Comparison of ENCODE assay signal across 17 cellular contexts in genomic region chr7:26157520-26158105, GRCh38. TPM values are rescaled to one million over a fixed set of nuclear protein-coding genes. Genes with fewer than 3 reads are reported as not detected.
A peak's percentile ranks its signal among the peaks of the same experiment; 100 is the strongest.
DNase-seq lines count a peak whose midpoint lies in the region; ATAC-seq and TF ChIP-seq lines count a peak whose summit lies in the region.
"Had no signal": no experiment of that assay in that cellular context is flagged by ENCODE, and none has a peak within 500 bp of the region (broad histone marks: within the 10 kb centered on the region; RNA-seq: fewer than 3 reads in every experiment).

No MANE protein-coding gene starts in this region.

- intact Hi-C loops in activated CD4-positive, alpha-beta T cell treated with anti-CD3 and anti-CD28 coated beads for 36 hours (cut with DNase I, micrococcal nuclease), result no loop called here
- intact Hi-C loops in activated T-helper 2 cell treated with anti-CD3 and anti-CD28 coated beads, Interferon-gamma antibody, Interleukin-2, Interleukin-4, amounts not matched to agents 10 μg/mL and 5 μg/mL and 100 μg/mL, durations not matched to agents 14 hours and 24 hours and 36 hours (cut with micrococcal nuclease), result loop anchor here (2.0 kb wide), 1 partner anchor 61 kb away; no protein-coding TSS in a partner anchor
- intact Hi-C loops in esophagus squamous epithelium (cut with DNase I), result no loop called here

- peaks cover 42% of the 10 kb centered on the region for H3K4me1 ChIP-seq in mesenchymal stem cell (ENCODE audit: control insufficient read depth, insufficient read depth, low read depth, low read length)
- H3K4me1 ChIP-seq in esophagus squamous epithelium, result peaks cover 6 to 54% (median 29%) of the 10 kb centered on the region in 3 donors

- H3K4me2 ChIP-seq in mesenchymal stem cell (ENCODE audit: low read length, poor library complexity, severe bottlenecking), result no peak overlapping the region

- no peak overlapping the region for H4K91ac ChIP-seq in mesenchymal stem cell (ENCODE audit: low read length)

- H3K27me3 ChIP-seq in mesenchymal stem cell (ENCODE audit: control insufficient read depth in 1 of 2, insufficient read depth in 1 of 2, low read length in 2 of 2) (peaks cover 0 to 26% of the 10 kb centered on the region in 2 experiments), esophagus squamous epithelium (peaks cover 0 to 18% (median 0%) of the 10 kb centered on the region in 4 donors)

- peaks cover 5% of the 10 kb centered on the region for H3K79me1 ChIP-seq in mesenchymal stem cell (replicated peaks; ENCODE audit: low read length, poor library complexity, severe bottlenecking)

- H2AFZ ChIP-seq in mesenchymal stem cell (ENCODE audit: low read depth, low read length), result no peak overlapping the region

- CTCF ChIA-PET in activated CD4-positive, alpha-beta T cell treated with anti-CD3 and anti-CD28 coated beads for 36 hours (lab: Charles Lee), result interaction anchor here (0.5 to 4.6 kb wide), 6 partner anchors 10 to 76 kb away, joined by 3 to 21 read pairs (median 3); no protein-coding TSS in a partner anchor

- peak overlapping the region; percentile 99 for H3K27ac ChIP-seq in mesenchymal stem cell (ENCODE audit: low read length, poor library complexity, severe bottlenecking)
- H3K27ac ChIP-seq in esophagus squamous epithelium, result no peak overlapping the region
- H3K27ac ChIP-seq: WERI-Rb-1 had no signal

- peaks cover 83% of the 10 kb centered on the region for H3K4me1 Mint-ChIP-seq in activated CD4-positive, alpha-beta T cell treated with anti-CD3 and anti-CD28 coated beads for 36 hours
- peaks cover 81% of the 10 kb centered on the region for H3K4me1 Mint-ChIP-seq in activated T-helper 2 cell treated with anti-CD3 and anti-CD28 coated beads, Interferon-gamma antibody, Interleukin-2, Interleukin-4, amounts not matched to agents 10 μg/mL and 5 μg/mL and 100 μg/mL, durations not matched to agents 14 hours and 24 hours and 36 hours (ENCODE audit: low read depth)

- peak overlapping the region; percentile 98 for H2AK5ac ChIP-seq in mesenchymal stem cell (ENCODE audit: low read length, severe bottlenecking)

- peak overlapping the region; percentile 50 to 63 for H2BK12ac ChIP-seq in mesenchymal stem cell (ENCODE audit: low read length in 2 of 2)

- 91% methylated on average over 4 of the region's 4 CpGs for WGBS in mesenchymal stem cell
- 54 to 58% methylated on average over 4 of the region's 4 CpGs for WGBS in esophagus squamous epithelium, 2 donors

- H3K4me3 Mint-ChIP-seq in activated CD4-positive, alpha-beta T cell treated with anti-CD3 and anti-CD28 coated beads for 36 hours, result peak overlapping the region; percentile 27
- peak overlapping the region; percentile 20 for H3K4me3 Mint-ChIP-seq in activated T-helper 2 cell treated with anti-CD3 and anti-CD28 coated beads, Interferon-gamma antibody, Interleukin-2, Interleukin-4, amounts not matched to agents 10 μg/mL and 5 μg/mL and 100 μg/mL, durations not matched to agents 14 hours and 24 hours and 36 hours (ENCODE audit: low read depth)

- no peak overlapping the region for H3K4ac ChIP-seq in mesenchymal stem cell (ENCODE audit: low read depth in 1 of 2, low read length in 2 of 2)

- no peak for ATAC-seq in activated CD4-positive, alpha-beta T cell treated with anti-CD3 and anti-CD28 coated beads for 36 hours

- no peak overlapping the region for H3K18ac ChIP-seq in mesenchymal stem cell (ENCODE audit: low read depth in 1 of 2, low read length in 2 of 2)

- peak overlapping the region; percentile 61 for H2BK5ac ChIP-seq in mesenchymal stem cell (ENCODE audit: low read depth, low read length, poor library complexity, severe bottlenecking)

- H3K23ac ChIP-seq in mesenchymal stem cell (ENCODE audit: low read length in 2 of 2), result no peak overlapping the region

- H3K14ac ChIP-seq in mesenchymal stem cell (ENCODE audit: low read length in 2 of 2), result no peak overlapping the region

- H2BK120ac ChIP-seq in mesenchymal stem cell (ENCODE audit: low read depth, low read length), result no peak overlapping the region

- H3K9me3 ChIP-seq in mesenchymal stem cell (ENCODE audit: control insufficient read depth, low read length) (no peaks in the 10 kb centered on the region), esophagus squamous epithelium (no peaks in the 10 kb centered on the region)

- POLR2A ChIA-PET in activated CD4-positive, alpha-beta T cell treated with anti-CD3 and anti-CD28 coated beads for 36 hours (lab: Charles Lee), result interaction anchor here (0.6 to 3.4 kb wide), 5 partner anchors 9 to 39 kb away, joined by 3 to 32 read pairs (median 3); no protein-coding TSS in a partner anchor

- H3K4me3 ChIP-seq in mesenchymal stem cell (ENCODE audit: insufficient read depth in 1 of 2, low read depth in 1 of 2, low read length in 2 of 2), result no peak overlapping the region
- no peak overlapping the region for H3K4me3 ChIP-seq in esophagus squamous epithelium
- H3K4me3 ChIP-seq: lung, skin epidermis had no signal

- no peak overlapping the region for H4K8ac ChIP-seq in mesenchymal stem cell (ENCODE audit: low read length)

- no peak for TF ChIP-seq CTCF in esophagus squamous epithelium (IDR thresholded peaks at IDR 0.05)

- H3K36me3 ChIP-seq in mesenchymal stem cell (ENCODE audit: control insufficient read depth in 1 of 2, insufficient read depth in 2 of 2, low read depth in 1 of 2, low read length in 2 of 2) (no peaks in the 10 kb centered on the region), esophagus squamous epithelium (no peaks in the 10 kb centered on the region)
- H3K36me3 ChIP-seq: WERI-Rb-1 had no signal

- H3K27me3 Mint-ChIP-seq in activated CD4-positive, alpha-beta T cell treated with anti-CD3 and anti-CD28 coated beads for 36 hours, result no peaks in the 10 kb centered on the region
- no peaks in the 10 kb centered on the region for H3K27me3 Mint-ChIP-seq in activated T-helper 2 cell treated with anti-CD3 and anti-CD28 coated beads, Interferon-gamma antibody, Interleukin-2, Interleukin-4, amounts not matched to agents 10 μg/mL and 5 μg/mL and 100 μg/mL, durations not matched to agents 14 hours and 24 hours and 36 hours (ENCODE audit: low read depth)

- no peak overlapping the region for H2BK15ac ChIP-seq in mesenchymal stem cell (ENCODE audit: low read depth, poor library complexity, severe bottlenecking)

- no peaks in the 10 kb centered on the region for H3K9me3 Mint-ChIP-seq in activated CD4-positive, alpha-beta T cell treated with anti-CD3 and anti-CD28 coated beads for 36 hours (ENCODE audit: low read depth)
- H3K9me3 Mint-ChIP-seq in activated T-helper 2 cell treated with anti-CD3 and anti-CD28 coated beads, Interferon-gamma antibody, Interleukin-2, Interleukin-4, amounts not matched to agents 10 μg/mL and 5 μg/mL and 100 μg/mL, durations not matched to agents 14 hours and 24 hours and 36 hours, result no peaks in the 10 kb centered on the region

- no peak overlapping the region for H3K9ac ChIP-seq in mesenchymal stem cell (ENCODE audit: low read length)

- peak overlapping the region; percentile 96 for H3K27ac Mint-ChIP-seq in activated CD4-positive, alpha-beta T cell treated with anti-CD3 and anti-CD28 coated beads for 36 hours
- H3K27ac Mint-ChIP-seq in activated T-helper 2 cell treated with anti-CD3 and anti-CD28 coated beads, Interferon-gamma antibody, Interleukin-2, Interleukin-4, amounts not matched to agents 10 μg/mL and 5 μg/mL and 100 μg/mL, durations not matched to agents 14 hours and 24 hours and 36 hours, result peak overlapping the region; percentile 97

- no peak for TF ChIP-seq POLR2A in esophagus squamous epithelium (IDR thresholded peaks at IDR 0.05)

- peaks cover 23% of the 10 kb centered on the region for H3K36me3 Mint-ChIP-seq in activated CD4-positive, alpha-beta T cell treated with anti-CD3 and anti-CD28 coated beads for 36 hours (ENCODE audit: low read depth)
- peaks cover 56% of the 10 kb centered on the region for H3K36me3 Mint-ChIP-seq in activated T-helper 2 cell treated with anti-CD3 and anti-CD28 coated beads, Interferon-gamma antibody, Interleukin-2, Interleukin-4, amounts not matched to agents 10 μg/mL and 5 μg/mL and 100 μg/mL, durations not matched to agents 14 hours and 24 hours and 36 hours (ENCODE audit: low read depth)

- no peak for DNase-seq in activated CD4-positive, alpha-beta T cell treated with anti-CD3 and anti-CD28 coated beads for 36 hours
- no peak for DNase-seq in activated CD4-positive, alpha-beta T cell treated with anti-CD3 and anti-CD28 coated beads, Interleukin-2, amount 50 U/mL, for 48 hours
- DNase-seq in HT-29 (ENCODE audit: low spot score) (peak; percentile 63), mesenchymal stem cell (no peak), NCI-H82 (lab: John Stamatoyannopoulos, UW) (no peak), esophagus squamous epithelium (lab: John Stamatoyannopoulos, UW) (no peak)
- DNase-seq in activated T-helper 2 cell treated with anti-CD3 and anti-CD28 coated beads, Interferon-gamma antibody, Interleukin-2, Interleukin-4, amounts not matched to agents 10 μg/mL and 5 μg/mL and 100 μg/mL, durations not matched to agents 14 hours and 24 hours and 36 hours (ENCODE audit: low spot score), result no peak
- no peak for DNase-seq in stimulated activated CD4-positive, alpha-beta T cell treated with anti-CD3 and anti-CD28 coated beads, Interleukin-4, amount 100 ng/mL, for 4 hours
- DNase-seq: activated effector memory CD4-positive, alpha-beta T cell treated with anti-CD3 and anti-CD28 coated beads, Interleukin-2, amount 50 U/mL, for 16 hours; cerebellar nuclear complex; DMS79; NCI-H1092 treated with DMSO at 0.1 percent for 48 hours; NCI-H446; SHP77; WERI-Rb-1 had no signal

RNA-seq across cellular contexts. Expression of gene NFE2L3, which starts 5.6 kb away (rescaled TPM):
- total RNA-seq in activated CD4-positive, alpha-beta T cell treated with anti-CD3 and anti-CD28 coated beads for 36 hours, result 10 to 100 TPM; 19.9 to 23.8 TPM
- 43.7 and 45.3 TPM in 2 replicates for total RNA-seq in HT-29 (2014; rRNA removed; shearing (Covaris generic))
- total RNA-seq in activated T-helper 2 cell treated with anti-CD3 and anti-CD28 coated beads, Interferon-gamma antibody, Interleukin-2, Interleukin-4, amounts not matched to agents 10 μg/mL and 5 μg/mL and 100 μg/mL, durations not matched to agents 14 hours and 24 hours and 36 hours, result 42.3 and 44.6 TPM in 2 replicates
- 17.7 TPM for polyA plus RNA-seq in mesenchymal stem cell (2013, experiment 1 of 2)
- polyA plus RNA-seq in mesenchymal stem cell (2013, experiment 2 of 2), result 17.2 TPM
- total RNA-seq in esophagus squamous epithelium, result 1 to 10 TPM; 2.0 to 8.4 (median 5.6) TPM

RNA-seq across cellular contexts. Expression of gene HNRNPA2B1, which starts 42.9 kb away (rescaled TPM):
- total RNA-seq in activated CD4-positive, alpha-beta T cell treated with anti-CD3 and anti-CD28 coated beads for 36 hours, result 100 to 1,000 TPM; 600 to 996 TPM
- 237 and 272 TPM in 2 replicates for total RNA-seq in HT-29 (2014; rRNA removed; shearing (Covaris generic))
- 835 and 845 TPM in 2 replicates for total RNA-seq in activated T-helper 2 cell treated with anti-CD3 and anti-CD28 coated beads, Interferon-gamma antibody, Interleukin-2, Interleukin-4, amounts not matched to agents 10 μg/mL and 5 μg/mL and 100 μg/mL, durations not matched to agents 14 hours and 24 hours and 36 hours
- 309 TPM for polyA plus RNA-seq in mesenchymal stem cell (2013, experiment 1 of 2)
- polyA plus RNA-seq in mesenchymal stem cell (2013, experiment 2 of 2), result 309 TPM
- 100 to 1,000 TPM; 148 to 256 (median 203) TPM for total RNA-seq in esophagus squamous epithelium

RNA-seq across cellular contexts. Expression of gene CBX3, which starts 43.9 kb away (rescaled TPM):
- total RNA-seq in activated CD4-positive, alpha-beta T cell treated with anti-CD3 and anti-CD28 coated beads for 36 hours, result 100 to 1,000 TPM; 173 to 300 TPM
- total RNA-seq in HT-29 (2014; rRNA removed; shearing (Covaris generic)), result 154 and 163 TPM in 2 replicates
- 274 and 275 TPM in 2 replicates for total RNA-seq in activated T-helper 2 cell treated with anti-CD3 and anti-CD28 coated beads, Interferon-gamma antibody, Interleukin-2, Interleukin-4, amounts not matched to agents 10 μg/mL and 5 μg/mL and 100 μg/mL, durations not matched to agents 14 hours and 24 hours and 36 hours
- 144 TPM for polyA plus RNA-seq in mesenchymal stem cell (2013, experiment 1 of 2)
- 150 TPM for polyA plus RNA-seq in mesenchymal stem cell (2013, experiment 2 of 2)
- total RNA-seq in esophagus squamous epithelium, result 10 to 100 TPM; 24.6 to 85.3 (median 74.2) TPM
